24 cellular contexts compared by ENCODE assay signal in genomic region chr1:44592208-44593145, GRCh38.
A peak's percentile ranks its signal among the peaks of the same experiment; 100 is the strongest.
DNase-seq lines count a peak whose midpoint lies in the region; ATAC-seq and TF ChIP-seq lines count a peak whose summit lies in the region.
"Had no signal": no experiment of that assay in that cellular context is flagged by ENCODE, and none has a peak within 500 bp of the region (broad histone marks: within the 10 kb centered on the region; RNA-seq: fewer than 3 reads in every experiment).

No MANE protein-coding gene starts in this region.

- no peaks in the 10 kb centered on the region for H3K4me1 Mint-ChIP-seq in activated T-helper 17 cell treated with anti-CD3 and anti-CD28 coated beads, Interleukin-2, amount 50 U/mL, for 72 hours

- DNase-seq in G401 (ENCODE audit: low spot score) (peak; percentile 3), hypothalamus (lab: John Stamatoyannopoulos, UW) (peak in 50 of 51 donors; percentile 18 to 96 (median 84)), occipital lobe (lab: John Stamatoyannopoulos, UW) (peak; percentile 87), NCI-H2196 (lab: John Stamatoyannopoulos, UW; ENCODE audit: unreplicated experiment) (no peak), prostate gland (ENCODE audit: low spot score) (no peak), EL (no peak)
- no peak for DNase-seq in activated T-cell treated with anti-CD3 and anti-CD28 coated beads, Interleukin-2, amount 50 U/mL, for 48 hours
- DNase-seq: activated CD4-positive, alpha-beta T cell treated with anti-CD3 and anti-CD28 coated beads, Interleukin-2, amount 50 U/mL, for 4 hours; activated naive CD4-positive, alpha-beta T cell treated with anti-CD3 and anti-CD28 coated beads, Interleukin-2, amount 50 U/mL, for 16 hours; activated T-cell treated with anti-CD3 and anti-CD28 coated beads for 4 hours; dermis blood vessel endothelial cell; foreskin keratinocyte; left ventricle myocardium superior; naive thymus-derived CD4-positive, alpha-beta T cell; NCI-H2081; NCI-H524; retina; SIG-M5; stomach had no signal

- in situ Hi-C loops in G401 (cut with HindIII; ENCODE audit: low sequenced_read_pairs) = no loop called here

- no peak overlapping the region for H3K4me3 ChIP-seq in prostate gland
- H3K4me3 ChIP-seq: stomach had no signal

- H3K27ac ChIP-seq in prostate gland = no peak overlapping the region
- H3K27ac ChIP-seq: epithelial cell of prostate, foreskin keratinocyte, stomach had no signal

- H3K4me1 ChIP-seq in prostate gland (replicated peaks) = no peaks in the 10 kb centered on the region
- H3K4me1 ChIP-seq: foreskin keratinocyte had no signal

- no peaks in the 10 kb centered on the region for H3K36me3 Mint-ChIP-seq in activated T-helper 17 cell treated with anti-CD3 and anti-CD28 coated beads, Interleukin-2, amount 50 U/mL, for 72 hours (ENCODE audit: low read depth)
- H3K36me3 Mint-ChIP-seq: brain; CD14-positive monocyte; naive thymus-derived CD4-positive, alpha-beta T cell had no signal

- H3K27me3 Mint-ChIP-seq in activated T-helper 17 cell treated with anti-CD3 and anti-CD28 coated beads, Interleukin-2, amount 50 U/mL, for 72 hours = peaks cover 7% of the 10 kb centered on the region

- H3K27ac Mint-ChIP-seq in activated T-helper 17 cell treated with anti-CD3 and anti-CD28 coated beads, Interleukin-2, amount 50 U/mL, for 72 hours = peak overlapping the region; percentile 2
- H3K27ac Mint-ChIP-seq: brain; naive thymus-derived CD4-positive, alpha-beta T cell had no signal

- H3K4me3 Mint-ChIP-seq in activated T-helper 17 cell treated with anti-CD3 and anti-CD28 coated beads, Interleukin-2, amount 50 U/mL, for 72 hours = no peak overlapping the region
- H3K4me3 Mint-ChIP-seq: brain; CD14-positive monocyte; naive thymus-derived CD4-positive, alpha-beta T cell had no signal

- no peak for TF ChIP-seq CTCF in prostate gland (IDR thresholded peaks at IDR 0.05)

- intact Hi-C loops in prostate gland (cut with DNase I) = no loop called here

- TF ChIP-seq POLR2A in prostate gland (IDR thresholded peaks at IDR 0.05) = no peak

- WGBS in prostate gland = 90% methylated on average over 12 of the region's 12 CpGs

- no peaks in the 10 kb centered on the region for H3K27me3 ChIP-seq in prostate gland (replicated peaks; ENCODE audit: insufficient read depth)

- no peaks in the 10 kb centered on the region for H3K9me3 ChIP-seq in prostate gland
- H3K9me3 ChIP-seq: stomach had no signal

- no peak for ATAC-seq in activated T-helper 17 cell treated with anti-CD3 and anti-CD28 coated beads, Interleukin-2, amount 50 U/mL, for 72 hours (replicated peaks)
- ATAC-seq: foreskin keratinocyte; left ventricle myocardium superior; naive thymus-derived CD4-positive, alpha-beta T cell had no signal

- H3K9me3 Mint-ChIP-seq in activated T-helper 17 cell treated with anti-CD3 and anti-CD28 coated beads, Interleukin-2, amount 50 U/mL, for 72 hours = no peaks in the 10 kb centered on the region
- H3K9me3 Mint-ChIP-seq: brain; CD14-positive monocyte; IgD-negative memory B cell; naive thymus-derived CD4-positive, alpha-beta T cell had no signal

- no peaks in the 10 kb centered on the region for H3K36me3 ChIP-seq in prostate gland
- H3K36me3 ChIP-seq: stomach had no signal

Comparison
In these comparisons a context has a peak if more than half of its experiments do, and no peak if none do; other contexts are left out.
1. DNase-seq: peak in G401 (single experiment), hypothalamus (50 of 51) and occipital lobe (single experiment); none in NCI-H2196 (single experiment), activated T-cell treated with anti-CD3 and anti-CD28 coated beads, Interleukin-2, amount 50 U/mL, for 48 hours (0 of 2), prostate gland (single experiment) and EL (single experiment).